11 cellular contexts compared by ENCODE assay signal in genomic region chr6:15148356-15149058, GRCh38.
DNase-seq lines count a peak whose midpoint lies in the region; FAIRE-seq and TF ChIP-seq lines count a peak whose summit lies in the region.
"Had no signal": no experiment of that assay in that cellular context is flagged by ENCODE, and none has a peak within 500 bp of the region (broad histone marks: within the 10 kb centered on the region; RNA-seq: fewer than 3 reads in every experiment).

No MANE protein-coding gene starts in this region.

- no peak overlapping the region for H3K27ac ChIP-seq in Peyer's patch

- POLR2A ChIA-PET in BJ (lab: Charles Lee) = no interaction called here

- H3K36me3 ChIP-seq in BJ (ENCODE audit: control insufficient read depth, insufficient read depth, low read length) (no peaks in the 10 kb centered on the region), Peyer's patch (no peaks in the 10 kb centered on the region)

- H3K9me3 ChIP-seq in Peyer's patch = no peaks in the 10 kb centered on the region
- H3K9me3 ChIP-seq: mucosa of descending colon had no signal

- H3K4me1 ChIP-seq in Peyer's patch = no peaks in the 10 kb centered on the region

- FAIRE-seq in GM12892 (lab: Jason Lieb, UNC) = no peak

- H3K4me3 ChIP-seq in BJ (ENCODE audit: low read depth, low read length) (no peak overlapping the region), HFF-Myc (replicated peaks; ENCODE audit: low read depth, low read length) (no peak overlapping the region), astrocyte of the cerebellum (ENCODE audit: low read depth, low read length) (no peak overlapping the region), Peyer's patch (no peak overlapping the region)
- H3K4me3 ChIP-seq: dorsolateral prefrontal cortex, mucosa of descending colon had no signal

- CTCF ChIA-PET in BJ (lab: Yijun Ruan, JAX) = interaction anchor here (1.3 kb wide), 1 partner anchor 34 kb away, joined by 3 read pairs; no protein-coding TSS in a partner anchor

- in situ Hi-C loops in astrocyte of the cerebellum (cut with HindIII; ENCODE audit: low sequenced_read_pairs) = loop anchor here (10.0 kb wide), 1 partner anchor 66 kb away; no protein-coding TSS in a partner anchor

- TF ChIP-seq POLR2A in erythroblast (IDR thresholded peaks at IDR 0.05; ENCODE audit: low read length) (no peak), GM12892 (IDR thresholded peaks at IDR 0.05; ENCODE audit: low read depth, low read length) (no peak), Peyer's patch (IDR thresholded peaks at IDR 0.05) (no peak)

- H3K27me3 ChIP-seq in BJ (ENCODE audit: control insufficient read depth, insufficient read depth, low read length) (no peaks in the 10 kb centered on the region; the same call in 1 of the 2 replicates), Peyer's patch (no peaks in the 10 kb centered on the region)

- no peak for TF ChIP-seq CTCF in BJ (IDR thresholded peaks at IDR 0.05; ENCODE audit: insufficient read depth, low read depth, low read length)
- TF ChIP-seq CTCF in HFF-Myc (IDR thresholded peaks at IDR 0.05; ENCODE audit: low read depth, low read length, missing control alignments) = no peak
- peak; percentile 24 for TF ChIP-seq CTCF in astrocyte of the cerebellum (IDR thresholded peaks at IDR 0.05; ENCODE audit: low read depth, low read length, missing control alignments)
- TF ChIP-seq CTCF in Peyer's patch (IDR thresholded peaks at IDR 0.05) = no peak

- peak; percentile 25 for DNase-seq in BJ (ENCODE audit: low read depth)
- DNase-seq in HFF-Myc (ENCODE audit: extremely low read depth, low read depth) = peak; percentile 85
- peak; percentile 48 for DNase-seq in astrocyte of the cerebellum (ENCODE audit: low read depth)
- peak; percentile 71 for DNase-seq in kidney tubule cell (ENCODE audit: low spot score)
- DNase-seq in globus pallidus (ENCODE audit: low spot score) = no peak
- no peak for DNase-seq in erythroblast (lab: John Stamatoyannopoulos, UW)
- no peak for DNase-seq in GM12892 (ENCODE audit: insufficient read length)
- no peak for DNase-seq in Peyer's patch
- DNase-seq: activated CD4-positive, alpha-beta T cell treated with anti-CD3 and anti-CD28 coated beads, Interleukin-2, amount 50 U/mL, for 48 hours; mucosa of descending colon had no signal

Comparison
In these comparisons a context has a peak if more than half of its experiments do, and no peak if none do; other contexts are left out.
1. DNase-seq: peak in BJ (single experiment), HFF-Myc (single experiment), astrocyte of the cerebellum (single experiment) and kidney tubule cell (single experiment); none in globus pallidus (single experiment), erythroblast (0 of 2), GM12892 (single experiment) and Peyer's patch (0 of 3).